10 cellular contexts compared by ENCODE assay signal in the genomic region with DNA sequence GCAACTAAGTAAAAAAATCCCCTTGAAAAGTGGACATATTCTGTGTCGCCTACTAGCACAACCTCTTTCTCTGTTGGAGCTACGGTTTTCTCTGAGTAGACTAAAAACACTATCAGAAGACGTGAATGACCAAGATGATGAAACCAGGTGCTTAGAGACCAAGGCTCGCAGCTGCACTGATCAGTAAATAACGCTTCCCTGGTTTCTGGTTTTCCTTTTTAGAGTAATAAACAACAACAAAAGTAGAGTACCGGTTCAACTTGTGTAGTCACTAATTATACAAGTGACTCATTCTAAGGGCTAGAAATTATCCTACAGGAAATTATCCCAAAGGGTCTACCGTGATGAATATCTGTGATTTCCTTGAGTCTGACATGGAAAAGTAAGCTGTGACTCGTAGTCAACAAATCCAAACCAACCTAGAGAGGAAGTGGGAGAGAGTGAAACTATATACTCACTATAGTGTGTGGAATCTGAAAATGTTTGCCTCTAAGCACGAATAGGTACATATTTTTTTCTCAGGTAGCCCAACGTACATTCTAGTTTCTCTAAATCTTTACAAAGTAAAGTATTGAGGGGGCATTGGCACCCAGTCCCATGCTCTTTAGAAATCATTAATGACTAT. TPM values are rescaled to one million over a fixed set of nuclear protein-coding genes. Genes with fewer than 3 reads are reported as not detected.
A peak's percentile ranks its signal among the peaks of the same experiment; 100 is the strongest.
DNase-seq lines count a peak whose midpoint lies in the region; ATAC-seq and TF ChIP-seq lines count a peak whose summit lies in the region.
"Had no signal": no experiment of that assay in that cellular context is flagged by ENCODE, and none has a peak within 500 bp of the region (broad histone marks: within the 10 kb centered on the region; RNA-seq: fewer than 3 reads in every experiment).

No MANE protein-coding gene starts in this region.

- no peaks in the 10 kb centered on the region for H3K27me3 ChIP-seq in esophagus squamous epithelium

- TF ChIP-seq POLR2A in erythroblast (IDR thresholded peaks at IDR 0.05; ENCODE audit: low read length), result no peak
- no peak for TF ChIP-seq POLR2A in esophagus squamous epithelium (IDR thresholded peaks at IDR 0.05)

- 59 to 63% methylated on average over 10 of the region's 10 CpGs for WGBS in esophagus squamous epithelium, 2 donors

- ATAC-seq in GM18511 (IDR thresholded peaks at IDR 0.05; ENCODE audit: unreplicated experiment) (peak; percentile 57), GM21619 (IDR thresholded peaks at IDR 0.05; ENCODE audit: unreplicated experiment) (peak; percentile 60), HG03442 (IDR thresholded peaks at IDR 0.05; ENCODE audit: unreplicated experiment) (peak; percentile 50)

- peaks cover 0 to 10% (median 3%) of the 10 kb centered on the region in 3 donors for H3K4me1 ChIP-seq in esophagus squamous epithelium

- H3K36me3 ChIP-seq in esophagus squamous epithelium, result no peaks in the 10 kb centered on the region

- H3K27ac ChIP-seq in esophagus squamous epithelium, result no peak overlapping the region

- TF ChIP-seq CTCF in epithelial cell of esophagus (IDR thresholded peaks at IDR 0.05; ENCODE audit: insufficient read depth, low read depth, low read length, missing control alignments), result no peak
- no peak for TF ChIP-seq CTCF in esophagus squamous epithelium (IDR thresholded peaks at IDR 0.05)

- no peak overlapping the region for H3K4me3 ChIP-seq in epithelial cell of esophagus (ENCODE audit: low read length)
- no peak overlapping the region for H3K4me3 ChIP-seq in esophagus squamous epithelium

- intact Hi-C loops in esophagus squamous epithelium (cut with DNase I), result no loop called here

- H3K9me3 ChIP-seq in esophagus squamous epithelium, result no peaks in the 10 kb centered on the region

- DNase-seq in epithelial cell of esophagus (ENCODE audit: low read depth) (peak; percentile 37), erythroblast (lab: John Stamatoyannopoulos, UW) (no peak), occipital lobe (lab: John Stamatoyannopoulos, UW) (no peak), esophagus squamous epithelium (lab: John Stamatoyannopoulos, UW) (no peak), retina (no peak)
- DNase-seq: NCI-H69; stimulated activated CD8-positive, alpha-beta memory T cell treated with anti-CD3 and anti-CD28 coated beads, Interleukin-4, amount 100 ng/mL, for 48 hours had no signal

RNA-seq across cellular contexts. Expression of gene RASGRP3, which starts 17.8 kb away (rescaled TPM):
- total RNA-seq in occipital lobe, result 11.1 TPM
- total RNA-seq in esophagus squamous epithelium, result 10 to 100 TPM in 1 of 4 donors, 1 to 10 TPM in 2, under 1 TPM in 1; 0.53 to 10.2 (median 5.3) TPM
